8 cellular contexts compared by ENCODE assay signal in genomic region chr6:149473080-149474052, GRCh38. TPM values are rescaled to one million over a fixed set of nuclear protein-coding genes. Genes with fewer than 3 reads are reported as not detected.
DNase-seq lines count a peak whose midpoint lies in the region; ATAC-seq and TF ChIP-seq lines count a peak whose summit lies in the region.

No MANE protein-coding gene starts in this region.

- no peaks in the 10 kb centered on the region for H3K27me3 Mint-ChIP-seq in activated T-helper 1 cell treated with anti-CD3 and anti-CD28 coated beads, Interleukin-12 subunit alpha, Interleukin-12 subunit beta, Interleukin-2, Interleukin-4 antibody, amounts not matched to agents 30 ng/mL and 10 ng/mL and 1 ng/mL, durations not matched to agents 14 hours and 24 hours and 36 hours (ENCODE audit: insufficient read depth)
- no peaks in the 10 kb centered on the region for H3K27me3 Mint-ChIP-seq in naive B cell

- no peak for DNase-seq in activated T-helper 1 cell treated with anti-CD3 and anti-CD28 coated beads, Interleukin-12 subunit alpha, Interleukin-12 subunit beta, Interleukin-2, Interleukin-4 antibody, amounts not matched to agents 30 ng/mL and 10 ng/mL and 1 ng/mL, durations not matched to agents 14 hours and 24 hours and 36 hours (ENCODE audit: low spot score)
- DNase-seq in naive B cell (peak; percentile 62), dedifferentiated amniotic fluid mesenchymal stem cell (ENCODE audit: extremely low spot score) (no peak), GM03348 (ENCODE audit: low spot score) (no peak), T1000 (lab: John Stamatoyannopoulos, UW) (no peak), NOMO-1 treated with dmso at 0.1 percent for 144 hours (lab: John Stamatoyannopoulos, UW; ENCODE audit: unreplicated experiment) (no peak)

- peaks cover 41% of the 10 kb centered on the region for H3K4me1 Mint-ChIP-seq in activated T-helper 1 cell treated with anti-CD3 and anti-CD28 coated beads, Interleukin-12 subunit alpha, Interleukin-12 subunit beta, Interleukin-2, Interleukin-4 antibody, amounts not matched to agents 30 ng/mL and 10 ng/mL and 1 ng/mL, durations not matched to agents 14 hours and 24 hours and 36 hours (ENCODE audit: low read depth)
- peaks cover 69 to 93% (median 85%) of the 10 kb centered on the region in 3 donors for H3K4me1 Mint-ChIP-seq in naive B cell

- ATAC-seq in HG03066 (IDR thresholded peaks at IDR 0.05; ENCODE audit: low read depth, unreplicated experiment) (peak; percentile 22), naive B cell (ENCODE audit: low read depth in 2 of 2) (peak; percentile 17 to 19)

- intact Hi-C loops in activated T-helper 1 cell treated with anti-CD3 and anti-CD28 coated beads, Interleukin-12 subunit alpha, Interleukin-12 subunit beta, Interleukin-2, Interleukin-4 antibody, amounts not matched to agents 30 ng/mL and 10 ng/mL and 1 ng/mL, durations not matched to agents 14 hours and 24 hours and 36 hours (cut with micrococcal nuclease), result no loop called here

- H3K27ac Mint-ChIP-seq in activated T-helper 1 cell treated with anti-CD3 and anti-CD28 coated beads, Interleukin-12 subunit alpha, Interleukin-12 subunit beta, Interleukin-2, Interleukin-4 antibody, amounts not matched to agents 30 ng/mL and 10 ng/mL and 1 ng/mL, durations not matched to agents 14 hours and 24 hours and 36 hours, result peak overlapping the region; percentile 34
- peak overlapping the region; percentile 60 to 98 (median 95) for H3K27ac Mint-ChIP-seq in naive B cell

- H3K9me3 Mint-ChIP-seq in activated T-helper 1 cell treated with anti-CD3 and anti-CD28 coated beads, Interleukin-12 subunit alpha, Interleukin-12 subunit beta, Interleukin-2, Interleukin-4 antibody, amounts not matched to agents 30 ng/mL and 10 ng/mL and 1 ng/mL, durations not matched to agents 14 hours and 24 hours and 36 hours, result no peaks in the 10 kb centered on the region
- H3K9me3 Mint-ChIP-seq in naive B cell, result no peaks in the 10 kb centered on the region

- peak; percentile 35; the same call in 2 of the 3 replicates for TF ChIP-seq CTCF in GM12872 (IDR thresholded peaks at IDR 0.05; ENCODE audit: insufficient read depth, low read depth, low read length)

- no peak overlapping the region for H3K4me3 Mint-ChIP-seq in activated T-helper 1 cell treated with anti-CD3 and anti-CD28 coated beads, Interleukin-12 subunit alpha, Interleukin-12 subunit beta, Interleukin-2, Interleukin-4 antibody, amounts not matched to agents 30 ng/mL and 10 ng/mL and 1 ng/mL, durations not matched to agents 14 hours and 24 hours and 36 hours
- H3K4me3 Mint-ChIP-seq in naive B cell, result peak overlapping the region; percentile 67 to 91 (median 81)

- H3K36me3 Mint-ChIP-seq in activated T-helper 1 cell treated with anti-CD3 and anti-CD28 coated beads, Interleukin-12 subunit alpha, Interleukin-12 subunit beta, Interleukin-2, Interleukin-4 antibody, amounts not matched to agents 30 ng/mL and 10 ng/mL and 1 ng/mL, durations not matched to agents 14 hours and 24 hours and 36 hours (ENCODE audit: low read depth), result peaks cover 37% of the 10 kb centered on the region
- H3K36me3 Mint-ChIP-seq in naive B cell, result peaks cover 0 to 10% of the 10 kb centered on the region in 2 donors

RNA-seq across cellular contexts. Expression of gene ZC3H12D, which starts 11.4 kb away (rescaled TPM):
- 94.7 and 96.7 TPM in 2 replicates for total RNA-seq in activated T-helper 1 cell treated with anti-CD3 and anti-CD28 coated beads, Interleukin-12 subunit alpha, Interleukin-12 subunit beta, Interleukin-2, Interleukin-4 antibody, amounts not matched to agents 30 ng/mL and 10 ng/mL and 1 ng/mL, durations not matched to agents 14 hours and 24 hours and 36 hours
- polyA plus RNA-seq in naive B cell (ENCODE audit: low read depth in 6 of 6), result 1 to 10 TPM; 4.7 to 9.2 (median 7.3) TPM
